ENCODE assay signal across 8 cellular contexts in the genomic region with DNA sequence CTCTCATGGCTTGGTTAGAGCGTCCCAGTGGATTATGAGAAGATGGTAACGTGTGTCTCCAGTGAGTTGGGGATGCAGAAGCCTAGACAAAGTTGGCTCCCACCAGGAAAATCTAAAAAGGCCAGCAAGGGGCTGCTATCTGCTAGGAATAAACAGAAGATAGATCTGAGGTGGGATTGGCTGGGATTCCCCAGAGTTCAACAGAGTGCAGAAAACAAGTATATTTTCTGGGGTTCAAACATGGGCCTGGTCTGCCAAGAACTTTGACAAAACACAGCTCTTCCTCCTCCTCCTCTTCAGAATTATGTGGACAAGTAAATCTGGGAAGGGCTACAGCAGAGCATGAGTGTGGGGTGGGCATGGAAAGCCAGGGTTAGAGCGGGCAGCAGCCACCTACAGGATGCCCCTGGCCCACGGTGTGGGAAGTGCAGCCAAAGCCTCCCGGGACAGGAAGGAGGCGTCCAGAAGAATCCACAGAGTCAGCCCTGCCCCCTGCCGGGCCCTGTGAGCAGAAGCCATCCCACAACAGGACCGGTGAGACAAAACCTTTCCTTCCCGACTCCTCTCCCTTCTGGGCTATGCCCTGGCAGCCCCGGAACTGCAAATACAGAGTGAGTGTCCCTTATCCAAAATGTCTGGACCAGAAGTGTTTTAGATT.
DNase-seq lines count a peak whose midpoint lies in the region; ATAC-seq and TF ChIP-seq lines count a peak whose summit lies in the region.

No MANE protein-coding gene starts in this region.

- intact Hi-C loops in CD4-positive, alpha-beta T cell (cut with DNase I, micrococcal nuclease), result no loop called here

- peak in 3 of 10 experiments; percentile 22 to 38 (median 28) for DNase-seq in CD4-positive, alpha-beta T cell
- DNase-seq in HuH-7 (ENCODE audit: low spot score) (peak; percentile 68), iPS-NIHi11 (ENCODE audit: low spot score) (peak; percentile 64), type B pancreatic cell (ENCODE audit: extremely low spot score, unreplicated experiment) (no peak), NCI-H1105 (lab: John Stamatoyannopoulos, UW) (no peak), DMS114 treated with DMSO at 0.1 percent for 48 hours (lab: John Stamatoyannopoulos, UW; ENCODE audit: unreplicated experiment) (no peak)
- DNase-seq in activated naive CD4-positive, alpha-beta T cell treated with anti-CD3 and anti-CD28 coated beads, Interleukin-2, amount 50 U/mL, for 72 hours (ENCODE audit: low spot score in 2 of 2), result peak; percentile 31 to 54

- peak; percentile 31 for TF ChIP-seq CTCF in CD4-positive, alpha-beta T cell (IDR thresholded peaks at IDR 0.05)
- peak; percentile 62 for TF ChIP-seq CTCF in type B pancreatic cell (conservative IDR thresholded peaks at IDR 0.05)

- ATAC-seq in CD4-positive, alpha-beta T cell (ENCODE audit: poor library complexity), result peak; percentile 43
- peak; percentile 54 to 92 for ATAC-seq in activated naive CD4-positive, alpha-beta T cell treated with anti-CD3 and anti-CD28 coated beads, Interleukin-2, amount 50 U/mL, for 72 hours
- ATAC-seq in GM18517 (IDR thresholded peaks at IDR 0.05; ENCODE audit: unreplicated experiment), result no peak

- H3K9me3 ChIP-seq in CD4-positive, alpha-beta T cell (ENCODE audit: control insufficient read depth, low read length), result no peaks in the 10 kb centered on the region

- no peaks in the 10 kb centered on the region for H3K9me3 Mint-ChIP-seq in CD4-positive, alpha-beta T cell
- no peaks in the 10 kb centered on the region for H3K9me3 Mint-ChIP-seq in activated naive CD4-positive, alpha-beta T cell treated with anti-CD3 and anti-CD28 coated beads, Interleukin-2, amount 50 U/mL, for 72 hours
- no peaks in the 10 kb centered on the region for H3K9me3 Mint-ChIP-seq in type B pancreatic cell

- POLR2A ChIA-PET in CD4-positive, alpha-beta T cell (lab: Charles Lee), result no interaction called here

- peaks cover 34% of the 10 kb centered on the region for H3K27me3 Mint-ChIP-seq in CD4-positive, alpha-beta T cell
- no peaks in the 10 kb centered on the region for H3K27me3 Mint-ChIP-seq in type B pancreatic cell

- H3K27me3 ChIP-seq in CD4-positive, alpha-beta T cell (ENCODE audit: control insufficient read depth, insufficient read depth, low read length), result peaks cover 4% of the 10 kb centered on the region

- H3K27ac Mint-ChIP-seq in CD4-positive, alpha-beta T cell, result no peak overlapping the region
- no peak overlapping the region for H3K27ac Mint-ChIP-seq in activated naive CD4-positive, alpha-beta T cell treated with anti-CD3 and anti-CD28 coated beads, Interleukin-2, amount 50 U/mL, for 72 hours
- no peak overlapping the region for H3K27ac Mint-ChIP-seq in type B pancreatic cell

- no peak overlapping the region for H3K4me3 Mint-ChIP-seq in CD4-positive, alpha-beta T cell
- no peak overlapping the region for H3K4me3 Mint-ChIP-seq in type B pancreatic cell

- peaks cover 9% of the 10 kb centered on the region for H3K4me1 Mint-ChIP-seq in CD4-positive, alpha-beta T cell (ENCODE audit: low read depth)
- peaks cover 8% of the 10 kb centered on the region for H3K4me1 Mint-ChIP-seq in type B pancreatic cell (ENCODE audit: unreplicated experiment)

- CTCF ChIA-PET in CD4-positive, alpha-beta T cell (lab: Charles Lee), result no interaction called here

- H3K27ac ChIP-seq in CD4-positive, alpha-beta T cell (ENCODE audit: low read depth, low read length), result no peak overlapping the region

- no peaks in the 10 kb centered on the region for H3K36me3 Mint-ChIP-seq in CD4-positive, alpha-beta T cell (ENCODE audit: low read depth)
- H3K36me3 Mint-ChIP-seq in activated naive CD4-positive, alpha-beta T cell treated with anti-CD3 and anti-CD28 coated beads, Interleukin-2, amount 50 U/mL, for 72 hours, result no peaks in the 10 kb centered on the region
- no peaks in the 10 kb centered on the region for H3K36me3 Mint-ChIP-seq in type B pancreatic cell

Comparison
In these comparisons a context has a peak if more than half of its experiments do, and no peak if none do; other contexts are left out.
1. DNase-seq: peak in HuH-7 (single experiment), activated naive CD4-positive, alpha-beta T cell treated with anti-CD3 and anti-CD28 coated beads, Interleukin-2, amount 50 U/mL, for 72 hours (2 of 2) and iPS-NIHi11 (single experiment); none in type B pancreatic cell (single experiment), NCI-H1105 (single experiment) and DMS114 treated with DMSO at 0.1 percent for 48 hours (single experiment).